24 cellular contexts compared by ENCODE assay signal in the genomic region with DNA sequence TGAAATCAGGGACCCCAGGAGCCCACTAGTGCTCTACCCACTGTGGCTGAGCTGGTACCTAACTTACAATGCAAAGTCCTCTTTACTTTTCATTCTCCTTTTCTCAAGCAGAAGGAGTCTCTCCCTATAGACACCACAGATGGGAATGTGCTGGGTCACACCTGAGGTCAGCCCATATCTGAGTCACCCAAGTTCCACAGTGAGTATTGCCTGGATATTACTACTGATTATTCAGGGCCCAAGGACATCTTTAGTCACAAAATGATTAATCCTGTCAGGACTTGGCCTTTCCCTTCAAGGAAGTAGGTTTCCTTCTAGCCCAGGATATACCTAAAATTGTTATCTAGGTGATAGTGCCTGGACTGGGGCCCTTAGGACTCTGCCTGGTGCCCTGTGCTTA.
"Had no signal": no experiment of that assay in that cellular context is flagged by ENCODE, and none has a peak within 500 bp of the region (broad histone marks: within the 10 kb centered on the region; RNA-seq: fewer than 3 reads in every experiment).

No MANE protein-coding gene starts in this region.

- H3K9me3 ChIP-seq: body of pancreas, sigmoid colon, transverse colon had no signal

- H2AFZ ChIP-seq: neural progenitor cell had no signal

- H3K36me3 ChIP-seq: neural progenitor cell, sigmoid colon, stomach, suprapubic skin, transverse colon, WERI-Rb-1 had no signal

- DNase-seq: activated CD4-positive, alpha-beta T cell treated with anti-CD3 and anti-CD28 coated beads, Interleukin-2, amount 10 ng/mL, durations not matched to agents 7 days and 5 days; activated CD4-positive, CD25-positive, alpha-beta regulatory T cell treated with anti-CD3 and anti-CD28 coated beads, Interleukin-2, amount 50 U/mL, for 72 hours; activated CD8-positive, alpha-beta T cell treated with anti-CD3 and anti-CD28 coated beads, Interleukin-2, amount 10 ng/mL, durations not matched to agents 7 days and 5 days; activated gamma-delta T cell; activated naive CD4-positive, alpha-beta T cell treated with anti-CD3 and anti-CD28 coated beads, Interleukin-2, amount 50 U/mL, for 16 hours; activated naive CD8-positive, alpha-beta T cell treated with anti-CD3 and anti-CD28 coated beads, Interleukin-2, amount 50 U/mL, for 24 hours; anterior cingulate cortex; body of pancreas; caudate nucleus; effector CD4-positive, alpha-beta T cell; foreskin melanocyte; left ventricle myocardium superior; mammary epithelial cell; naive thymus-derived CD8-positive, alpha-beta T cell; sigmoid colon; stimulated activated CD4-positive, alpha-beta T cell treated with anti-CD3 and anti-CD28 coated beads, Interleukin-15, amount 100 ng/mL, for 24 hours; stomach; transverse colon; WERI-Rb-1 had no signal

- FAIRE-seq: islet of Langerhans had no signal

- H3K4me3 ChIP-seq: body of pancreas, neural progenitor cell, sigmoid colon, smooth muscle cell, stomach, suprapubic skin, transverse colon had no signal

- H3K27me3 ChIP-seq: body of pancreas, neural progenitor cell, sigmoid colon, stomach, suprapubic skin, transverse colon had no signal

- H3K27ac ChIP-seq: body of pancreas, neural progenitor cell, sigmoid colon, stomach, suprapubic skin, transverse colon, WERI-Rb-1 had no signal

- H3K4me1 ChIP-seq: body of pancreas, neural progenitor cell, sigmoid colon, stomach, suprapubic skin, transverse colon had no signal

- H3K9ac ChIP-seq: neural progenitor cell had no signal

- H3K4me2 ChIP-seq: neural progenitor cell, smooth muscle cell had no signal

- ATAC-seq: activated CD8-positive, alpha-beta T cell treated with anti-CD3 and anti-CD28 coated beads, Interleukin-2, amount 10 ng/mL, durations not matched to agents 7 days and 5 days; body of pancreas; left ventricle myocardium superior; naive thymus-derived CD8-positive, alpha-beta T cell; stimulated activated memory B cell treated with anti-CD40 and anti-IgM and Interleukin-4, amounts not matched to agents 10 μg/mL and 1 μg/mL and 100 μg/mL, for 72 hours had no signal
